In genomic region chr9:109560470-109561132, GRCh38 we compare ENCODE assay signal across 13 cellular contexts.
A peak's percentile ranks its signal among the peaks of the same experiment; 100 is the strongest.
DNase-seq lines count a peak whose midpoint lies in the region; ATAC-seq and TF ChIP-seq lines count a peak whose summit lies in the region.
"Had no signal": no experiment of that assay in that cellular context is flagged by ENCODE, and none has a peak within 500 bp of the region (broad histone marks: within the 10 kb centered on the region; RNA-seq: fewer than 3 reads in every experiment).

No MANE protein-coding gene starts in this region.

- H3K36me3 ChIP-seq in mesendoderm (ENCODE audit: control insufficient read depth, insufficient read depth, low read length): no peaks in the 10 kb centered on the region

- H3K27ac ChIP-seq in caudate nucleus (ENCODE audit: low read depth, low read length) (peak overlapping the region; percentile 2), mesendoderm (ENCODE audit: low read depth, low read length) (no peak overlapping the region)

- no peak overlapping the region for H3K18ac ChIP-seq in mesendoderm (ENCODE audit: low read length)

- no peak for ATAC-seq in GM21515 (IDR thresholded peaks at IDR 0.05; ENCODE audit: unreplicated experiment)
- no peak for ATAC-seq in HG03135 (IDR thresholded peaks at IDR 0.05; ENCODE audit: unreplicated experiment)
- ATAC-seq in GM21390 (IDR thresholded peaks at IDR 0.05; ENCODE audit: unreplicated experiment): no peak
- ATAC-seq: effector memory CD8-positive, alpha-beta T cell; stimulated activated naive CD8-positive, alpha-beta T cell treated with anti-CD3 and anti-CD28 coated beads, Interleukin-15, Interleukin-2, amounts not matched to agents 100 U/mL and 50 U/mL, for 24 hours had no signal

- no peak overlapping the region for H2BK120ac ChIP-seq in mesendoderm (ENCODE audit: low read depth, low read length)

- peak overlapping the region; percentile 81 for H2BK5ac ChIP-seq in mesendoderm (ENCODE audit: low read length)

- TF ChIP-seq CTCF in GM10266 (IDR thresholded peaks at IDR 0.05; ENCODE audit: control insufficient read depth, insufficient read depth, low read depth, missing control alignments): peak; percentile 15
- peak; percentile 16; the same call in 1 of the 2 replicates for TF ChIP-seq CTCF in LNCaP clone FGC (IDR thresholded peaks at IDR 0.05; ENCODE audit: control insufficient read depth, extremely low read depth, insufficient read depth)

- no peak overlapping the region for H3K4me2 ChIP-seq in mesendoderm (ENCODE audit: low read length)

- H2BK15ac ChIP-seq in mesendoderm (replicated peaks; ENCODE audit: low read depth): no peak overlapping the region

- no peak for DNase-seq in GM10266 (ENCODE audit: extremely low spot score)
- DNase-seq in LNCaP clone FGC (ENCODE audit: low read depth): no peak
- DNase-seq in caudate nucleus (lab: John Stamatoyannopoulos, UW): peak in 3 of 61 donors; percentile 4 to 8 (median 6)
- DNase-seq in mesendoderm: peak; percentile 88
- no peak for DNase-seq in LoVo (ENCODE audit: low spot score)
- DNase-seq: effector memory CD8-positive, alpha-beta T cell; KBM-7; NCI-H2171; stimulated activated CD4-positive, alpha-beta T cell treated with anti-CD3 and anti-CD28 coated beads, Interleukin-4, amount 100 ng/mL, for 1 hour; stimulated activated naive CD8-positive, alpha-beta T cell treated with anti-CD3 and anti-CD28 coated beads, Interleukin-15, Interleukin-2, amounts not matched to agents 100 U/mL and 50 U/mL, for 24 hours had no signal

- H3K56ac ChIP-seq in mesendoderm (ENCODE audit: low read length): peak overlapping the region; percentile 75

- no peak overlapping the region for H2AK5ac ChIP-seq in mesendoderm (ENCODE audit: low read length)

- no peaks in the 10 kb centered on the region for H3K79me2 ChIP-seq in mesendoderm (ENCODE audit: control insufficient read depth, insufficient read depth, low read length)

- WGBS in mesendoderm (ENCODE audit: extremely low coverage, insufficient coverage, low lambda C conversion rate): no CpG with 5 or more reads among the region's 9 CpGs

- no peak overlapping the region for H3K23ac ChIP-seq in mesendoderm (ENCODE audit: low read length)

- H3K79me1 ChIP-seq in mesendoderm (ENCODE audit: low read length): no peaks in the 10 kb centered on the region

- H3K4me3 ChIP-seq in LNCaP clone FGC (ENCODE audit: low read depth, low read length): no peak overlapping the region
- no peak overlapping the region for H3K4me3 ChIP-seq in mesendoderm (ENCODE audit: low read length)

- peak overlapping the region; percentile 18 for H4K5ac ChIP-seq in mesendoderm (ENCODE audit: low read length)

- no peak overlapping the region for H3K4ac ChIP-seq in mesendoderm (ENCODE audit: low read depth, low read length)

- peaks cover 9% of the 10 kb centered on the region for H3K4me1 ChIP-seq in mesendoderm (ENCODE audit: control insufficient read depth, low read depth, low read length)

- H3K27me3 ChIP-seq in mesendoderm (ENCODE audit: insufficient read depth, low read length, poor library complexity): no peaks in the 10 kb centered on the region

- H3K9ac ChIP-seq in mesendoderm (ENCODE audit: low read length): no peak overlapping the region

- H4K8ac ChIP-seq in mesendoderm (ENCODE audit: low read depth, low read length): no peak overlapping the region
